In genomic region chr5:128645582-128645981, GRCh38 we compare ENCODE assay signal across 14 cellular contexts.
A peak's percentile ranks its signal among the peaks of the same experiment; 100 is the strongest.
DNase-seq lines count a peak whose midpoint lies in the region; TF ChIP-seq lines count a peak whose summit lies in the region.
"Had no signal": no experiment of that assay in that cellular context is flagged by ENCODE, and none has a peak within 500 bp of the region (broad histone marks: within the 10 kb centered on the region; RNA-seq: fewer than 3 reads in every experiment).

No MANE protein-coding gene starts in this region.

- H3K4me3 ChIP-seq in WI38 (ENCODE audit: low read depth, low read length) (peak overlapping the region; percentile 28; the same call in 1 of the 2 replicates), retinal pigment epithelial cell (ENCODE audit: low read length) (no peak overlapping the region)
- H3K4me3 ChIP-seq: GM12878 had no signal

- no peak for TF ChIP-seq CTCF in WI38 (IDR thresholded peaks at IDR 0.05; ENCODE audit: low read depth, low read length)
- no peak for TF ChIP-seq CTCF in retinal pigment epithelial cell (conservative IDR thresholded peaks at IDR 0.05; ENCODE audit: low read depth, low read length)

- DNase-seq in EH (ENCODE audit: low read depth): peak; percentile 86
- DNase-seq in fibroblast of peridontal ligament (ENCODE audit: extremely low read depth): peak; percentile 84
- peak; percentile 50 for DNase-seq in retinal pigment epithelial cell (ENCODE audit: low read depth)
- no peak for DNase-seq in H4 (ENCODE audit: low spot score)
- DNase-seq in NCI-H1092 treated with DMSO at 0.1 percent for 48 hours (lab: John Stamatoyannopoulos, UW): no peak
- no peak for DNase-seq in GOT3 (lab: John Stamatoyannopoulos, UW)
- DNase-seq in DMS153 treated with DMSO at 0.1 percent for 48 hours (lab: John Stamatoyannopoulos, UW; ENCODE audit: unreplicated experiment): no peak
- DNase-seq: C1 segment of cervical spinal cord, DMS 273 treated with DMSO at 0.1 percent for 48 hours, NCI-H1092, NCI-H187, NCI-H82 had no signal

Comparison
In these comparisons a context has a peak if more than half of its experiments do, and no peak if none do; other contexts are left out.
1. DNase-seq: peak in EH (single experiment), fibroblast of peridontal ligament (single experiment) and retinal pigment epithelial cell (single experiment); none in H4 (single experiment), NCI-H1092 treated with DMSO at 0.1 percent for 48 hours (single experiment), GOT3 (single experiment) and DMS153 treated with DMSO at 0.1 percent for 48 hours (single experiment).